In the genomic region with DNA sequence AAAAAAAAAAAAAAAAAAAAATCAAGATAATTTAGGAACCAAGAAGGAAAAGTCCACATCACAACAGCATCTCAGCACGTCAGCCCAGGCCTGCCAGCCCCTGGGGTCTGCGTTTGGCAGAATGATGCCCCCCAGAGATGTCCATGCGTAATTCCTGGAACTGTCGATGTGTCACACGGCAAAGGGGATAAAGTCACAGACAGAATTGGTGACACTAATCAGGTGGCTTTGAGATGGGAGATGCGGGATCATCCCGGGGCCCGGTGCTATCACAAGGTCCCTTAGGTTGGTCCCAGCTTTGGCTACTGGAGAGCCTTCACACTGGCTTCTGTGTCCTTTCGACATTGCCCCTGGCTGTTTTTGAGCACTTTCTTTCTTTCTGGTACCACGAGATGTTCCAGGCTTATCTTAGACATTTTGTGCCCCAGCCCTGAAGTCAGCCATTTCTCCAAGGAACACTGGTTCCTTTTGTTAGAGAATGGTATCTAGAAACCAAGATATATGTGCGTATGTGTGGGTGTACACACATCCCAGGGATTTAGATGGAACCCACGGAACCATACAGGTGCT, we compare ENCODE assay signal across 20 cellular contexts. TPM values are rescaled to one million over a fixed set of nuclear protein-coding genes. Genes with fewer than 3 reads are reported as not detected.
DNase-seq lines count a peak whose midpoint lies in the region; ATAC-seq and TF ChIP-seq lines count a peak whose summit lies in the region.
"Had no signal": no experiment of that assay in that cellular context is flagged by ENCODE, and none has a peak within 500 bp of the region (broad histone marks: within the 10 kb centered on the region; RNA-seq: fewer than 3 reads in every experiment).

No MANE protein-coding gene starts in this region.

- H3K4me1 ChIP-seq in gastroesophageal sphincter (peaks cover 2 to 72% (median 16%) of the 10 kb centered on the region in 3 donors), rectal smooth muscle tissue (ENCODE audit: control insufficient read depth, insufficient read depth, low read length) (peaks cover 39% of the 10 kb centered on the region), left ventricle myocardium inferior (peaks cover 60% of the 10 kb centered on the region), trophoblast cell (ENCODE audit: control insufficient read depth in 1 of 2, insufficient read depth in 2 of 2, low read length in 2 of 2) (peaks cover 9 to 10% of the 10 kb centered on the region in 2 experiments)

- H3K9me3 ChIP-seq in gastroesophageal sphincter (no peaks in the 10 kb centered on the region), left ventricle myocardium inferior (replicated peaks) (no peaks in the 10 kb centered on the region), trophoblast cell (ENCODE audit: insufficient read depth, low read depth, low read length) (no peaks in the 10 kb centered on the region)

- H3K4me3 ChIP-seq in gastroesophageal sphincter, result no peak overlapping the region
- H3K4me3 ChIP-seq in rectal smooth muscle tissue (ENCODE audit: low read length), result no peak overlapping the region
- H3K4me3 ChIP-seq in left ventricle myocardium inferior, result no peak overlapping the region
- no peak overlapping the region for H3K4me3 ChIP-seq in trophoblast cell (ENCODE audit: low read depth, low read length)

- H3K23ac ChIP-seq in trophoblast cell (ENCODE audit: low read length), result no peak overlapping the region

- H3K27ac ChIP-seq in gastroesophageal sphincter (peak overlapping the region in 3 of 4 donors; percentile 63 to 97 (median 64)), rectal smooth muscle tissue (ENCODE audit: low read depth, low read length) (peak overlapping the region; percentile 10), left ventricle myocardium inferior (replicated peaks) (no peak overlapping the region), trophoblast cell (ENCODE audit: low read depth, low read length) (no peak overlapping the region)

- H2BK12ac ChIP-seq in trophoblast cell (ENCODE audit: low read length), result no peak overlapping the region

- H3K18ac ChIP-seq in trophoblast cell (ENCODE audit: low read length), result no peak overlapping the region

- no peaks in the 10 kb centered on the region for H3K4me1 Mint-ChIP-seq in activated naive CD8-positive, alpha-beta T cell treated with anti-CD3 and anti-CD28 coated beads, Interleukin-2, amount 10 ng/mL, durations not matched to agents 7 days and 5 days
- no peaks in the 10 kb centered on the region for H3K4me1 Mint-ChIP-seq in activated naive CD8-positive, alpha-beta T cell treated with anti-CD3 and anti-CD28 coated beads for 36 hours
- H3K4me1 Mint-ChIP-seq: CD14-positive monocyte had no signal

- no peak for TF ChIP-seq POLR2A in gastroesophageal sphincter (IDR thresholded peaks at IDR 0.05)

- peaks cover 9% of the 10 kb centered on the region for H3K79me1 ChIP-seq in trophoblast cell (ENCODE audit: low read length)

- no peak overlapping the region for H3K14ac ChIP-seq in trophoblast cell (ENCODE audit: low read length)

- H2BK120ac ChIP-seq in trophoblast cell (ENCODE audit: insufficient read depth, low read length, poor library complexity), result no peak overlapping the region

- H2AK5ac ChIP-seq in trophoblast cell (ENCODE audit: low read length), result no peak overlapping the region

- H3K27me3 Mint-ChIP-seq in activated naive CD8-positive, alpha-beta T cell treated with anti-CD3 and anti-CD28 coated beads, Interleukin-2, amount 10 ng/mL, durations not matched to agents 7 days and 5 days, result no peaks in the 10 kb centered on the region
- H3K27me3 Mint-ChIP-seq in activated naive CD8-positive, alpha-beta T cell treated with anti-CD3 and anti-CD28 coated beads for 36 hours, result no peaks in the 10 kb centered on the region

- DNase-seq in activated naive CD8-positive, alpha-beta T cell treated with anti-CD3 and anti-CD28 coated beads, Interleukin-2, amount 10 ng/mL, durations not matched to agents 7 days and 5 days, result peak; percentile 2
- no peak for DNase-seq in activated naive CD8-positive, alpha-beta T cell treated with anti-CD3 and anti-CD28 coated beads for 36 hours
- DNase-seq in left ventricle myocardium inferior (no peak), DMS 273 (lab: John Stamatoyannopoulos, UW; ENCODE audit: unreplicated experiment) (no peak), trophoblast cell (no peak), Kasumi-1 (lab: John Stamatoyannopoulos, UW) (no peak)
- DNase-seq: 8988T, DMS 273 treated with DMSO at 0.1 percent for 48 hours, H7, KBM-7, NCI-H187, NCI-H2107, NCI-H2227 treated with DMSO at 0.1 percent for 48 hours, NCI-H524, NCI-H82, PC-3 had no signal

- no peak overlapping the region for H4K8ac ChIP-seq in trophoblast cell (ENCODE audit: low read depth, low read length)

- no peak overlapping the region for H3K27ac Mint-ChIP-seq in activated naive CD8-positive, alpha-beta T cell treated with anti-CD3 and anti-CD28 coated beads, Interleukin-2, amount 10 ng/mL, durations not matched to agents 7 days and 5 days
- no peak overlapping the region for H3K27ac Mint-ChIP-seq in activated naive CD8-positive, alpha-beta T cell treated with anti-CD3 and anti-CD28 coated beads for 36 hours

- H2BK5ac ChIP-seq in trophoblast cell (ENCODE audit: low read depth, low read length, poor library complexity), result no peak overlapping the region

- TF ChIP-seq CTCF in gastroesophageal sphincter (IDR thresholded peaks at IDR 0.05), result no peak
- TF ChIP-seq CTCF in left ventricle myocardium inferior (IDR thresholded peaks at IDR 0.05; ENCODE audit: borderline replicate concordance), result no peak

- H2AFZ ChIP-seq in trophoblast cell (ENCODE audit: insufficient read depth, low read length, poor library complexity), result no peak overlapping the region

- H3K27me3 ChIP-seq in gastroesophageal sphincter, result no peaks in the 10 kb centered on the region
- H3K27me3 ChIP-seq in rectal smooth muscle tissue (ENCODE audit: control insufficient read depth, insufficient read depth, low read length), result no peaks in the 10 kb centered on the region
- H3K27me3 ChIP-seq in left ventricle myocardium inferior (ENCODE audit: low read depth), result no peaks in the 10 kb centered on the region
- H3K27me3 ChIP-seq in trophoblast cell (ENCODE audit: insufficient read depth, low read length), result no peaks in the 10 kb centered on the region

- H3K9ac ChIP-seq in rectal smooth muscle tissue (ENCODE audit: low read length) (no peak overlapping the region), trophoblast cell (ENCODE audit: low read length) (no peak overlapping the region)

- 91 to 93% methylated on average over 4 to 12 of the region's 12 CpGs for WGBS in gastroesophageal sphincter (ENCODE audit: low coverage in 1 of 2), 2 donors
- WGBS in trophoblast cell (ENCODE audit: extremely low coverage, insufficient coverage, insufficient read length), result no CpG with 5 or more reads among the region's 12 CpGs

- H3K4me3 Mint-ChIP-seq in activated naive CD8-positive, alpha-beta T cell treated with anti-CD3 and anti-CD28 coated beads, Interleukin-2, amount 10 ng/mL, durations not matched to agents 7 days and 5 days, result no peak overlapping the region
- H3K4me3 Mint-ChIP-seq in activated naive CD8-positive, alpha-beta T cell treated with anti-CD3 and anti-CD28 coated beads for 36 hours, result no peak overlapping the region
- H3K4me3 Mint-ChIP-seq: CD14-positive monocyte had no signal

- H3K36me3 ChIP-seq in gastroesophageal sphincter, result peaks cover 0 to 24% of the 10 kb centered on the region in 2 donors
- H3K36me3 ChIP-seq in rectal smooth muscle tissue (ENCODE audit: control insufficient read depth, insufficient read depth, low read length), result no peaks in the 10 kb centered on the region
- no peaks in the 10 kb centered on the region for H3K36me3 ChIP-seq in left ventricle myocardium inferior
- peaks cover 0 to 2% of the 10 kb centered on the region in 2 experiments for H3K36me3 ChIP-seq in trophoblast cell (ENCODE audit: control insufficient read depth in 1 of 2, insufficient read depth in 2 of 2, low read length in 2 of 2)

- H3K36me3 Mint-ChIP-seq in activated naive CD8-positive, alpha-beta T cell treated with anti-CD3 and anti-CD28 coated beads, Interleukin-2, amount 10 ng/mL, durations not matched to agents 7 days and 5 days, result no peaks in the 10 kb centered on the region
- H3K36me3 Mint-ChIP-seq in activated naive CD8-positive, alpha-beta T cell treated with anti-CD3 and anti-CD28 coated beads for 36 hours, result no peaks in the 10 kb centered on the region
- H3K36me3 Mint-ChIP-seq: CD14-positive monocyte had no signal

- no peak for ATAC-seq in activated naive CD8-positive, alpha-beta T cell treated with anti-CD3 and anti-CD28 coated beads, Interleukin-2, amount 10 ng/mL, durations not matched to agents 7 days and 5 days (ENCODE audit: low read depth)
- ATAC-seq in gastroesophageal sphincter, result no peak
- ATAC-seq: HepG2, PC-3 had no signal

- no peaks in the 10 kb centered on the region for H3K9me3 Mint-ChIP-seq in activated naive CD8-positive, alpha-beta T cell treated with anti-CD3 and anti-CD28 coated beads, Interleukin-2, amount 10 ng/mL, durations not matched to agents 7 days and 5 days
- H3K9me3 Mint-ChIP-seq in activated naive CD8-positive, alpha-beta T cell treated with anti-CD3 and anti-CD28 coated beads for 36 hours, result no peaks in the 10 kb centered on the region
- H3K9me3 Mint-ChIP-seq: CD14-positive monocyte had no signal

- H3K4me2 ChIP-seq in trophoblast cell (ENCODE audit: low read length), result no peak overlapping the region

- no peak overlapping the region for H3K4ac ChIP-seq in trophoblast cell (ENCODE audit: low read depth, low read length)

- H3K79me2 ChIP-seq in trophoblast cell (ENCODE audit: control insufficient read depth, insufficient read depth, low read length, poor library complexity), result peaks cover 2% of the 10 kb centered on the region

- no peak overlapping the region for H4K12ac ChIP-seq in trophoblast cell (ENCODE audit: low read depth, low read length)

- POLR2A ChIA-PET in activated naive CD8-positive, alpha-beta T cell treated with anti-CD3 and anti-CD28 coated beads, Interleukin-2, amount 10 ng/mL, durations not matched to agents 7 days and 5 days (lab: Charles Lee), result no interaction called here

- intact Hi-C loops in left ventricle myocardium inferior (cut with micrococcal nuclease), result no loop called here

- no peak overlapping the region for H4K91ac ChIP-seq in trophoblast cell (ENCODE audit: low read depth, low read length)

- TF ChIP-seq EP300 in gastroesophageal sphincter (IDR thresholded peaks at IDR 0.05), result no peak

RNA-seq across cellular contexts. Expression of a gene that starts 20.7 kb away (rescaled TPM):
- 1 to 10 TPM in 1 of 2 experiments, under 1 TPM in 1; 0.68 to 1.1 TPM for total RNA-seq in activated naive CD8-positive, alpha-beta T cell treated with anti-CD3 and anti-CD28 coated beads, Interleukin-2, amount 10 ng/mL, durations not matched to agents 7 days and 5 days
- under 1 TPM; 0.24 to 0.25 TPM for total RNA-seq in activated naive CD8-positive, alpha-beta T cell treated with anti-CD3 and anti-CD28 coated beads for 36 hours
- total RNA-seq in gastroesophageal sphincter (100 to 1,000 TPM; 213 to 355 (median 286) TPM), left ventricle myocardium inferior (168 TPM)
- polyA plus RNA-seq in trophoblast cell (2013), result 17.4 and 19.0 TPM in 2 replicates
- polyA plus RNA-seq: CD14-positive monocyte had no signal

Comparison
In these comparisons a context has a peak if more than half of its experiments do, and no peak if none do; other contexts are left out.
1. H3K27ac ChIP-seq: peak in gastroesophageal sphincter (3 of 4) and rectal smooth muscle tissue (single experiment); none in left ventricle myocardium inferior (single experiment) and trophoblast cell (single experiment).
2. RNA of a gene that starts 20.7 kb away (total RNA-seq): 213 to 355 TPM in gastroesophageal sphincter and 168 TPM in left ventricle myocardium inferior (single experiment); 0.68 to 1.1 TPM in activated naive CD8-positive, alpha-beta T cell treated with anti-CD3 and anti-CD28 coated beads, Interleukin-2, amount 10 ng/mL, durations not matched to agents 7 days and 5 days and 0.24 to 0.25 TPM in activated naive CD8-positive, alpha-beta T cell treated with anti-CD3 and anti-CD28 coated beads for 36 hours; every median in the first group is over 10 times any median in the second.